ENCODE assay signal across 8 cellular contexts in the genomic region with DNA sequence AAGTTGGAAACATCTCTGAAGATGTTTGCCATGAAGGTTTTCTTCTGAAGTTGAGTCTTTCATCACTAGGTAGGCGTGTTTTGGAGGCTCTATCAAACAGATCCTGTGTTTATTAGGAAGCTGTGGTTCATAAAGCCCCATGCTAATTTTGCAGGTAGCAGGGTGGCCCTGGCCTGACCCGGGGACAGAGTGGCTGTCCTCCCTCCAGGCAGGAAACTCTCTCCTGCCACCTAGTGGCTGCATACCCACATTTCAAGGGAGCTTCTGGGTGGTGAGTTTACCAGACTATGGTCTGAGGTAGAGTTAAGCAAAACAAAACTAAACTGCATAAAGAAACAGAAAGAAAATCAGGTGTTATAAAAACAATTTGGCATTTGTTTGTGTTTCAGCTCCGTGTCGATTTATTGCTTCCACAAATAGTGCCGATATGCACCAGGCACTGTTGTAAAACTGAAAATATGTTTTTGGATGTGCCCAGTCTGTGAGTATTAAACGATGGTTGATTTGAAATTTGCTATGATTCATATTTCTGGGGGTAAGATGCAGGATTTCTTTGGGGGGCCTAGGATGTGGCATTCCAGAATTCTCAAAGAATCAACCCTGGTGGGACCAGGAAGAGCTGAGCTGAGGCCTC. TPM values are rescaled to one million over a fixed set of nuclear protein-coding genes. Genes with fewer than 3 reads are reported as not detected.
DNase-seq lines count a peak whose midpoint lies in the region; ATAC-seq and TF ChIP-seq lines count a peak whose summit lies in the region.

No MANE protein-coding gene starts in this region.

- DNase-seq in OCI-LY7 (ENCODE audit: low spot score) (peak; percentile 68), activated T-cell treated with anti-CD3 and anti-CD28 coated beads for 48 hours (ENCODE audit: low read depth) (peak; percentile 62), foreskin keratinocyte (peak in 1 of 2 donors; percentile 50), retinal pigment epithelial cell (ENCODE audit: low read depth) (no peak), COLO668 (lab: John Stamatoyannopoulos, UW; ENCODE audit: unreplicated experiment) (no peak), H4 (ENCODE audit: low spot score) (no peak)

- CTCF ChIA-PET in OCI-LY7 (lab: Charles Lee; ENCODE audit: unreplicated experiment), result interaction anchor here (0.6 to 3.1 kb wide), 4 partner anchors 29 to 135 kb away, joined by 3 to 19 read pairs (median 4); no protein-coding TSS in a partner anchor

- no TSS peak for BruUV-seq in OCI-LY7 (replicated peaks; lab: Mats Ljungman, UMichigan)

- intact Hi-C loops in OCI-LY7 (cut with micrococcal nuclease; ENCODE audit: unreplicated experiment), result loop anchor here (1.0 kb wide), 2 partner anchors 121 to 136 kb away; a partner anchor contains a TSS

- H3K4me2 ChIP-seq in OCI-LY7 (ENCODE audit: low read length), result no peak overlapping the region

- ATAC-seq in HG02798 (IDR thresholded peaks at IDR 0.05; ENCODE audit: poor library complexity, unreplicated experiment) (peak; percentile 80), foreskin keratinocyte (peak; percentile 48)

- no peaks in the 10 kb centered on the region for H3K9me3 ChIP-seq in OCI-LY7 (ENCODE audit: low read length)

- peak overlapping the region; percentile 25; the same call in 1 of the 2 replicates for H2AFZ ChIP-seq in OCI-LY7 (ENCODE audit: low read length)

- POLR2A ChIA-PET in OCI-LY7 (lab: Charles Lee), result interaction anchor here (0.5 to 1.2 kb wide), 4 partner anchors 9 to 456 kb away, joined by 3 read pairs; no protein-coding TSS in a partner anchor

- no peak overlapping the region for H3K4me3 ChIP-seq in OCI-LY7 (ENCODE audit: low read depth, low read length, poor library complexity, severe bottlenecking)
- no peak overlapping the region for H3K4me3 ChIP-seq in retinal pigment epithelial cell (ENCODE audit: low read length)

- no peaks in the 10 kb centered on the region for H3K79me2 ChIP-seq in OCI-LY7 (ENCODE audit: insufficient read depth, low read depth, low read length)

- peak; percentile 79 for TF ChIP-seq CTCF in GM12874 (IDR thresholded peaks at IDR 0.05; ENCODE audit: insufficient read depth, low read depth, low read length)
- peak; percentile 98 for TF ChIP-seq CTCF in OCI-LY7 (conservative IDR thresholded peaks at IDR 0.05; ENCODE audit: low read length)
- TF ChIP-seq CTCF in foreskin keratinocyte (conservative IDR thresholded peaks at IDR 0.05), result peak; percentile 92
- TF ChIP-seq CTCF in retinal pigment epithelial cell (conservative IDR thresholded peaks at IDR 0.05; ENCODE audit: low read depth, low read length), result peak; percentile 74

- no peaks in the 10 kb centered on the region for H3K9me2 ChIP-seq in OCI-LY7 (ENCODE audit: insufficient read depth, low read length)

- no peaks in the 10 kb centered on the region for H3K27me3 ChIP-seq in foreskin keratinocyte

- no peak overlapping the region for H3K27ac ChIP-seq in OCI-LY7 (ENCODE audit: low read depth, low read length, poor library complexity, severe bottlenecking)
- peak overlapping the region; percentile 74 for H3K27ac ChIP-seq in foreskin keratinocyte

- H3K36me3 ChIP-seq in OCI-LY7 (ENCODE audit: insufficient read depth, low read length), result no peaks in the 10 kb centered on the region

- H4K20me1 ChIP-seq in OCI-LY7 (ENCODE audit: insufficient read depth, low read length), result no peaks in the 10 kb centered on the region

- peaks cover 20% of the 10 kb centered on the region for H3K4me1 ChIP-seq in OCI-LY7 (ENCODE audit: insufficient read depth, low read length, poor library complexity, severe bottlenecking)
- H3K4me1 ChIP-seq in foreskin keratinocyte, result peaks cover 35% of the 10 kb centered on the region

RNA-seq across cellular contexts. Expression of a gene that starts 26.0 kb away (rescaled TPM):
- total RNA-seq in OCI-LY7 (2014; rRNA removed; shearing (Covaris generic)), result not detected in 2 replicates
- total RNA-seq in OCI-LY7 (2022) (0.63 TPM in 1 of 2 replicates, not detected in the other), foreskin keratinocyte (0.21 and 0.44 TPM in 2 replicates)
- polyA plus RNA-seq in foreskin keratinocyte, result 0.43 and 0.57 TPM in 2 replicates
- not detected in 2 replicates for total RNA-seq in H4 (2014; rRNA removed; shearing (Covaris generic))

RNA-seq across cellular contexts. Expression of a gene that starts 48.4 kb away (rescaled TPM):
- not detected in 2 replicates for total RNA-seq in OCI-LY7 (2014; rRNA removed; shearing (Covaris generic))
- total RNA-seq in OCI-LY7 (2022) (not detected in 2 replicates), foreskin keratinocyte (84.8 and 98.9 TPM in 2 replicates)
- 69.6 and 88.5 TPM in 2 replicates for polyA plus RNA-seq in foreskin keratinocyte
- total RNA-seq in H4 (2014; rRNA removed; shearing (Covaris generic)), result not detected in 2 replicates

Comparison
In these comparisons a context has a peak if more than half of its experiments do, and no peak if none do; other contexts are left out.
1. DNase-seq: peak in OCI-LY7 (single experiment) and activated T-cell treated with anti-CD3 and anti-CD28 coated beads for 48 hours (single experiment); none in retinal pigment epithelial cell (single experiment), COLO668 (single experiment) and H4 (single experiment).
2. RNA of a gene that starts 48.4 kb away (total RNA-seq): 84.8 to 98.9 TPM in foreskin keratinocyte; not detected in OCI-LY7 and not detected in H4; every median in the first group is over 10 times any median in the second.
3. Peak in every context shown above with its lines, with median percentiles within 50 percentile points of each other: CTCF ChIP-seq.